In genomic region chr2:224023188-224023587, GRCh38 we compare ENCODE assay signal across 12 cellular contexts. TPM values are rescaled to one million over a fixed set of nuclear protein-coding genes. Genes with fewer than 3 reads are reported as not detected.
DNase-seq lines count a peak whose midpoint lies in the region; ATAC-seq and TF ChIP-seq lines count a peak whose summit lies in the region.
"Had no signal": no experiment of that assay in that cellular context is flagged by ENCODE, and none has a peak within 500 bp of the region (broad histone marks: within the 10 kb centered on the region; RNA-seq: fewer than 3 reads in every experiment).

No MANE protein-coding gene starts in this region.

- H3K4me3 Mint-ChIP-seq in activated naive CD8-positive, alpha-beta T cell = no peak overlapping the region
- H3K4me3 Mint-ChIP-seq: nephron had no signal

- peak overlapping the region; percentile 67 for H3K27ac Mint-ChIP-seq in activated naive CD8-positive, alpha-beta T cell
- H3K27ac Mint-ChIP-seq: nephron had no signal

- H3K27me3 Mint-ChIP-seq in activated naive CD8-positive, alpha-beta T cell = no peaks in the 10 kb centered on the region

- H3K4me1 Mint-ChIP-seq in activated naive CD8-positive, alpha-beta T cell (ENCODE audit: low read depth) = peaks cover 67% of the 10 kb centered on the region

- CTCF ChIA-PET in BJ (lab: Yijun Ruan, JAX) = no interaction called here

- ATAC-seq in GM18502 (IDR thresholded peaks at IDR 0.05; ENCODE audit: poor library complexity, unreplicated experiment) (no peak), GM19328 (IDR thresholded peaks at IDR 0.05; ENCODE audit: unreplicated experiment) (no peak), GM21723 (IDR thresholded peaks at IDR 0.05; ENCODE audit: unreplicated experiment) (no peak)
- ATAC-seq: heart right ventricle had no signal

- TF ChIP-seq CTCF in BJ (IDR thresholded peaks at IDR 0.05; ENCODE audit: insufficient read depth, low read depth, low read length) = no peak

- H3K36me3 ChIP-seq in BJ (ENCODE audit: control insufficient read depth, insufficient read depth, low read length) = peaks cover 3% of the 10 kb centered on the region; the same call in 1 of the 2 replicates
- H3K36me3 ChIP-seq: heart right ventricle had no signal

- H3K9me3 Mint-ChIP-seq in activated naive CD8-positive, alpha-beta T cell (ENCODE audit: low read depth) = no peaks in the 10 kb centered on the region
- H3K9me3 Mint-ChIP-seq: nephron had no signal

- peaks cover 6% of the 10 kb centered on the region for H3K36me3 Mint-ChIP-seq in activated naive CD8-positive, alpha-beta T cell

- no peak overlapping the region for H3K4me3 ChIP-seq in BJ (ENCODE audit: low read depth, low read length)
- H3K4me3 ChIP-seq: heart right ventricle had no signal

- POLR2A ChIA-PET in BJ (lab: Charles Lee) = no interaction called here

- H3K27me3 ChIP-seq in BJ (ENCODE audit: control insufficient read depth, insufficient read depth, low read length) = no peaks in the 10 kb centered on the region

- DNase-seq in BJ (ENCODE audit: low read depth) (peak; percentile 42), HT1080 (ENCODE audit: low read depth) (peak; percentile 28), kidney glomerular epithelial cell (lab: John Stamatoyannopoulos, UW) (peak; percentile 21), NCI-H774 (lab: John Stamatoyannopoulos, UW) (no peak)
- DNase-seq: heart right ventricle; KBM-7; stimulated activated CD4-positive, alpha-beta T cell treated with anti-CD3 and anti-CD28 coated beads, Interleukin-4, amount 100 ng/mL, for 24 hours had no signal

RNA-seq across cellular contexts. Expression of gene SERPINE2, which starts 15.9 kb away (rescaled TPM):
- 387 and 750 TPM in 2 replicates for polyA plus RNA-seq in BJ (2011; rRNA removed)
- polyA minus RNA-seq in BJ (2011; rRNA and poly(A)+ RNA removed) = 291 and 354 TPM in 2 replicates
- total RNA-seq in HT1080 (2014; rRNA removed; shearing (Covaris generic)) = 135 and 188 TPM in 2 replicates
- 225 and 271 TPM in 2 replicates for polyA plus RNA-seq in HT1080 (2015; cell fraction: cytosol; rRNA removed)
- 249 and 279 TPM in 2 replicates for polyA plus RNA-seq in HT1080 (2015; cell fraction: nucleus; rRNA removed)
